In the genomic region with DNA sequence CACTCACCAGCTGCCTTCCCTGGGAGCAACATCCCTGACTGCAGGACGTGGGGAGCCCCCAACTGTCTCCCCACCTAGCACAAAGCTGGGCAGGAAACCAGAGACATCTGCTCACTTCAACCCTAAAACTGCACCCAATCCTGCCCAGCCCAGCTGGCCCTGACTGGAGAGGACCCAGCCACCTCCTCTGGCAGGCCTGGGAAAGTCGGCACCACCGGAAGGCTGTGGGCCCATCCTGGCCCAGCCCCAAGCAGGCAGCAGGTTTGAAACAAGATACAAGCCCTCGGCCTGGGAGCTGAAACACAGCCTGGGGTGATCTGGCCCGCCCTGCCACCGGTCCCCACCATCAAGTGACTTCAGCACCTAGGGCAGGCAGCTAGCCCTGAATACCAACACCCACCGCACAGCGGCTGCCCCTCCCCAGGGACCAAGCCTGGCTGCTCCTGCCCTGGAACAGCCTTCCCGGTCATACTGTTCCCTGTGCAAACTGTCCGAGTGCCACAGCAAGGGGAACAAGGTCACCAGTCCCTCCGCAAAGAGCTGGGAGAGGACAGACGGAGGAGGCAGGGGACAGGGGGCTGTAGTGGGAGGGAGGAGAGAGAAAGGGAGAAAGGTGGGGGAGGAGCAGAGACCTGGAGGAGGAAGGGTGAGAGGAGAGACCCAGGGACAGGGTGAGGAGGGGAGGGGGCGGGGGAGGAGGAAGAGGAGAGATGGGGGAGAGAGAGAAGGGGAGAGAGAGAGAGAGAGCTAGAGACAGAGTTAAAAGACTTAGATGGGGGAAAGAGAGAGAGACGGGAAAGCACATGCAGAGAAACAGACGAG, we compare ENCODE assay signal across 10 cellular contexts.
DNase-seq lines count a peak whose midpoint lies in the region; ATAC-seq, FAIRE-seq and TF ChIP-seq lines count a peak whose summit lies in the region.
"Had no signal": no experiment of that assay in that cellular context is flagged by ENCODE, and none has a peak within 500 bp of the region (broad histone marks: within the 10 kb centered on the region; RNA-seq: fewer than 3 reads in every experiment).

No MANE protein-coding gene starts in this region.

- in situ Hi-C loops in KBM-7 (cut with MboI; ENCODE audit: low pct_unique_long_range_greater_than_20kb, low sequenced_read_pairs) = no loop called here

- TF ChIP-seq CTCF in A549 (IDR thresholded peaks at IDR 0.05) = no peak
- TF ChIP-seq CTCF in dorsolateral prefrontal cortex (IDR thresholded peaks at IDR 0.05 in 54 of 56, conservative IDR thresholded peaks at IDR 0.05 in 2 of 56; ENCODE audit: low read depth in 1 of 56, partially characterized antibody in 56 of 56) = no peak
- TF ChIP-seq CTCF in neural crest cell (conservative IDR thresholded peaks at IDR 0.05) = no peak
- TF ChIP-seq CTCF in MM.1S (IDR thresholded peaks at IDR 0.05; ENCODE audit: low read length) = no peak

- peaks cover 9% of the 10 kb centered on the region for H3K4me1 Mint-ChIP-seq in neural crest cell

- H3K27ac Mint-ChIP-seq in neural crest cell (ENCODE audit: unreplicated experiment) = peak overlapping the region; percentile 48

- H3K4me2 ChIP-seq in A549 = peak overlapping the region; percentile 51
- H3K4me2 ChIP-seq in MM.1S (ENCODE audit: low read depth, low read length) = no peak overlapping the region

- TF ChIP-seq POLR2A in A549 (IDR thresholded peaks at IDR 0.05; ENCODE audit: low read length) = no peak
- no peak for TF ChIP-seq POLR2A in GM18505 (IDR thresholded peaks at IDR 0.05; ENCODE audit: borderline replicate concordance, extremely low read depth, insufficient read depth, insufficient read length)

- ATAC-seq in A549 = no peak
- no peak for ATAC-seq in GM18505 (IDR thresholded peaks at IDR 0.05; ENCODE audit: unreplicated experiment)
- ATAC-seq: activated T-cell treated with anti-CD3 and anti-CD28 coated beads, Interleukin-2, amount 50 U/mL, for 4 hours had no signal

- TF ChIP-seq EP300 in A549 (IDR thresholded peaks at IDR 0.05) = no peak

- CTCF ChIA-PET in A549 (lab: Yijun Ruan, JAX) = interaction anchor here (1.6 to 7.2 kb wide), 3 partner anchors 13 to 361 kb away, joined by 5 to 87 read pairs (median 15); no protein-coding TSS in a partner anchor

- H3K9me3 ChIP-seq in A549 (no peaks in the 10 kb centered on the region), MM.1S (replicated peaks; ENCODE audit: insufficient read depth, low read length) (no peaks in the 10 kb centered on the region)
- H3K9me3 ChIP-seq: MG63 had no signal

- H3K27ac ChIP-seq in A549 (peak overlapping the region; percentile 62 to 94), dorsolateral prefrontal cortex (peak overlapping the region in 51 of 59 donors; percentile 15 to 85 (median 68)), MM.1S (ENCODE audit: low read length) (no peak overlapping the region)

- 92% methylated on average over 9 of the region's 15 CpGs for WGBS in A549 (ENCODE audit: missing lambda C conversion rate)

- FAIRE-seq in A549 (lab: Jason Lieb, UNC) = no peak

- H3K4me3 Mint-ChIP-seq in neural crest cell = no peak overlapping the region
- H3K4me3 Mint-ChIP-seq: activated T-cell treated with anti-CD3 and anti-CD28 coated beads, Interleukin-2, amount 50 U/mL, for 4 hours had no signal

- POLR2A ChIA-PET in A549 (lab: Yijun Ruan, JAX) = no interaction called here

- no peaks in the 10 kb centered on the region for H3K36me3 Mint-ChIP-seq in neural crest cell (ENCODE audit: low read depth)

- H3K36me3 ChIP-seq in MM.1S (replicated peaks; ENCODE audit: insufficient read depth, low read length) = no peaks in the 10 kb centered on the region

- no peaks in the 10 kb centered on the region for H3K9me2 ChIP-seq in MM.1S (replicated peaks; ENCODE audit: insufficient read depth, low read length)

- TF ChIP-seq RAD21 in A549 (conservative IDR thresholded peaks at IDR 0.05 in 1 of 2, IDR thresholded peaks at IDR 0.05 in 1 of 2) = no peak

- no peaks in the 10 kb centered on the region for H4K20me1 ChIP-seq in MM.1S (ENCODE audit: insufficient read depth, low read length)

- H3K4me3 ChIP-seq in A549 (no peak overlapping the region), dorsolateral prefrontal cortex (peak overlapping the region in 2 of 59 donors; percentile 6 to 12), MM.1S (ENCODE audit: low read length) (no peak overlapping the region)
- H3K4me3 ChIP-seq: MG63 had no signal

- H3K79me2 ChIP-seq in MM.1S (ENCODE audit: low read length) = peaks cover 10% of the 10 kb centered on the region; the same call in 1 of the 2 replicates

- H3K27me3 Mint-ChIP-seq in neural crest cell (ENCODE audit: low read depth) = no peaks in the 10 kb centered on the region

- no peaks in the 10 kb centered on the region for H3K9me3 Mint-ChIP-seq in neural crest cell
- H3K9me3 Mint-ChIP-seq: activated T-cell treated with anti-CD3 and anti-CD28 coated beads, Interleukin-2, amount 50 U/mL, for 4 hours had no signal

- H3K4me1 ChIP-seq in A549 (peaks cover 27% of the 10 kb centered on the region), MM.1S (ENCODE audit: low read length) (no peaks in the 10 kb centered on the region)

- H3K9ac ChIP-seq in MM.1S (ENCODE audit: low read length) = no peak overlapping the region

- H3K27me3 ChIP-seq in dorsolateral prefrontal cortex (no peaks in the 10 kb centered on the region), MM.1S (replicated peaks; ENCODE audit: insufficient read depth, low read length) (no peaks in the 10 kb centered on the region)
- H3K27me3 ChIP-seq: MG63 had no signal

- intact Hi-C loops in dorsolateral prefrontal cortex (cut with DNase I) = no loop called here

- H3F3A ChIP-seq in MM.1S (ENCODE audit: insufficient read depth, low read length) = no peaks in the 10 kb centered on the region

- no peak overlapping the region for H2AFZ ChIP-seq in MM.1S (ENCODE audit: low read length)

- DNase-seq in A549 (ENCODE audit: low read depth in 1 of 2, low spot score in 1 of 2) (no peak), NCI-H1694 (lab: John Stamatoyannopoulos, UW) (peak; percentile 74), dorsolateral prefrontal cortex (peak in 2 of 10 donors; percentile 49 to 71), neural crest cell (ENCODE audit: low read depth, low spot score) (no peak), MM.1S (no peak), KBM-7 (no peak)
- DNase-seq in activated CD4-positive, alpha-beta T cell treated with anti-CD3 and anti-CD28 coated beads for 48 hours = no peak
- DNase-seq: activated T-cell treated with anti-CD3 and anti-CD28 coated beads, Interleukin-2, amount 50 U/mL, for 4 hours had no signal

TF ChIP-seq in A549, 52 proteins besides CTCF, POLR2A, EP300 and RAD21:
- TF ChIP-seq MAZ (IDR thresholded peaks at IDR 0.05; ENCODE audit: borderline replicate concordance, low read depth, low read length) (no peak), RARB (CRISPR knock-in tag; IDR thresholded peaks at IDR 0.05) (no peak), KDM1A (IDR thresholded peaks at IDR 0.05; ENCODE audit: low read depth) (no peak), POLR2AphosphoS2 (conservative IDR thresholded peaks at IDR 0.05; ENCODE audit: low read length) (no peak), ZFP36 (IDR thresholded peaks at IDR 0.05; ENCODE audit: borderline replicate concordance, partially characterized antibody) (no peak)
- TF ChIP-seq, protein P1, sequence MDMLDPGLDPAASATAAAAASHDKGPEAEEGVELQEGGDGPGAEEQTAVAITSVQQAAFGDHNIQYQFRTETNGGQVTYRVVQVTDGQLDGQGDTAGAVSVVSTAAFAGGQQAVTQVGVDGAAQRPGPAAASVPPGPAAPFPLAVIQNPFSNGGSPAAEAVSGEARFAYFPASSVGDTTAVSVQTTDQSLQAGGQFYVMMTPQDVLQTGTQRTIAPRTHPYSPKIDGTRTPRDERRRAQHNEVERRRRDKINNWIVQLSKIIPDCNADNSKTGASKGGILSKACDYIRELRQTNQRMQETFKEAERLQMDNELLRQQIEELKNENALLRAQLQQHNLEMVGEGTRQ (IDR thresholded peaks at IDR 0.05) = no peak
TF ChIP-seq in A549: peak in this region for 0.
